8 cellular contexts compared by ENCODE assay signal in genomic region chr20:57432874-57433491, GRCh38. TPM values are rescaled to one million over a fixed set of nuclear protein-coding genes. Genes with fewer than 3 reads are reported as not detected.
DNase-seq lines count a peak whose midpoint lies in the region; ATAC-seq and TF ChIP-seq lines count a peak whose summit lies in the region.

No MANE protein-coding gene starts in this region.

- no peaks in the 10 kb centered on the region for H3K36me3 ChIP-seq in SK-N-SH (replicated peaks in 1 of 2; ENCODE audit: control insufficient read depth in 1 of 2, insufficient read depth in 2 of 2, low read length in 1 of 2)

- POLR2A ChIA-PET in naive thymus-derived CD8-positive, alpha-beta T cell (lab: Charles Lee) = interaction anchor here (0.7 to 15.8 kb wide), 10 partner anchors 14 to 54 kb away, joined by 3 to 229 read pairs (median 9); partner anchors contain the start of gene RBM38
- POLR2A ChIA-PET in SK-N-SH (lab: Yijun Ruan, JAX) = no interaction called here

- no peak overlapping the region for H3K4me2 ChIP-seq in SK-N-SH

- H3K27me3 Mint-ChIP-seq in naive thymus-derived CD8-positive, alpha-beta T cell = no peaks in the 10 kb centered on the region

- H3K9me2 ChIP-seq in SK-N-SH = no peaks in the 10 kb centered on the region

- 81% methylated on average over 12 of the region's 13 CpGs for WGBS in SK-N-SH (ENCODE audit: low lambda C conversion rate)

- H3K9ac ChIP-seq in SK-N-SH = no peak overlapping the region

- no peaks in the 10 kb centered on the region for H3F3A ChIP-seq in SK-N-SH (replicated peaks; ENCODE audit: insufficient read depth)

- H3K79me2 ChIP-seq in SK-N-SH (ENCODE audit: insufficient read depth) = no peaks in the 10 kb centered on the region

- H3K27ac Mint-ChIP-seq in naive thymus-derived CD8-positive, alpha-beta T cell = peak overlapping the region; percentile 66 to 94 (median 90)

- H3K27me3 ChIP-seq in SK-N-SH (ENCODE audit: insufficient read depth) = no peaks in the 10 kb centered on the region

- TF ChIP-seq EP300 in SK-N-SH (IDR thresholded peaks at IDR 0.05; ENCODE audit: borderline replicate concordance in 1 of 2, low read depth in 1 of 2, low read length in 1 of 2) = no peak

- no peaks in the 10 kb centered on the region for H4K20me1 ChIP-seq in SK-N-SH (ENCODE audit: insufficient read depth)

- peak; percentile 88 for DNase-seq in RPMI8226
- DNase-seq in activated effector memory CD4-positive, alpha-beta T cell treated with Interleukin-2 at 50 U/mL for 16 hours = peak; percentile 67
- DNase-seq in naive thymus-derived CD8-positive, alpha-beta T cell = peak; percentile 40 to 86 (median 64)
- DNase-seq in cerebellar nuclear complex (lab: John Stamatoyannopoulos, UW) = no peak
- DNase-seq in NCI-H187 (lab: John Stamatoyannopoulos, UW) = no peak
- no peak for DNase-seq in SK-N-SH

- no peak overlapping the region for H3K4me3 ChIP-seq in SK-N-SH (ENCODE audit: low read depth in 2 of 2, low read length in 1 of 2)

- H3K27ac ChIP-seq in SK-N-SH (ENCODE audit: low read depth in 2 of 2, low read length in 1 of 2) = no peak overlapping the region

- no peak for TF ChIP-seq RAD21 in SK-N-SH (IDR thresholded peaks at IDR 0.05; ENCODE audit: low read length)

- H3K36me3 Mint-ChIP-seq in naive thymus-derived CD8-positive, alpha-beta T cell = no peaks in the 10 kb centered on the region

- H3K9me3 Mint-ChIP-seq in naive thymus-derived CD8-positive, alpha-beta T cell = no peaks in the 10 kb centered on the region

- peak overlapping the region; percentile 57 to 88 (median 80) for H3K4me3 Mint-ChIP-seq in naive thymus-derived CD8-positive, alpha-beta T cell

- H3K9me3 ChIP-seq in SK-N-SH = no peaks in the 10 kb centered on the region

- no peak overlapping the region for H2AFZ ChIP-seq in SK-N-SH (ENCODE audit: low read depth)

- peaks cover 39 to 77% (median 63%) of the 10 kb centered on the region in 4 donors for H3K4me1 Mint-ChIP-seq in naive thymus-derived CD8-positive, alpha-beta T cell

- TF ChIP-seq CTCF in SK-N-SH (IDR thresholded peaks at IDR 0.05) = no peak

- ATAC-seq in GM19043 (IDR thresholded peaks at IDR 0.05; ENCODE audit: low read depth, unreplicated experiment) = peak; percentile 81
- peak; percentile 87 for ATAC-seq in HG03064 (IDR thresholded peaks at IDR 0.05; ENCODE audit: low read depth, unreplicated experiment)
- peak; percentile 87 to 88 for ATAC-seq in naive thymus-derived CD8-positive, alpha-beta T cell

- H3K4me1 ChIP-seq in SK-N-SH (ENCODE audit: control insufficient read depth in 1 of 2, insufficient read depth in 2 of 2, low read depth in 1 of 2, low read length in 1 of 2) = no peaks in the 10 kb centered on the region; a peak in 1 of 4 replicates

- CTCF ChIA-PET in SK-N-SH (lab: Yijun Ruan, JAX) = no interaction called here

TF ChIP-seq in SK-N-SH, 30 proteins besides CTCF, POLR2A, EP300 and RAD21:
- TF ChIP-seq EZH2phosphoT487 (IDR thresholded peaks at IDR 0.05; ENCODE audit: borderline replicate concordance, low read depth) (no peak), IRF3 (IDR thresholded peaks at IDR 0.05; ENCODE audit: low read depth, low read length) (no peak), RXRA (IDR thresholded peaks at IDR 0.05; ENCODE audit: borderline replicate concordance, low read depth) (no peak), GABPA (IDR thresholded peaks at IDR 0.05; ENCODE audit: low read depth) (no peak), FOSL2 (IDR thresholded peaks at IDR 0.05; ENCODE audit: borderline replicate concordance, low read depth) (no peak), RFX5 (IDR thresholded peaks at IDR 0.05; ENCODE audit: low read length) (no peak), USF2 (IDR thresholded peaks at IDR 0.05; ENCODE audit: borderline replicate concordance, low read depth, low read length) (no peak), REST (IDR thresholded peaks at IDR 0.05; ENCODE audit: low read depth, low read length) (no peak), MEF2A (IDR thresholded peaks at IDR 0.05; ENCODE audit: borderline replicate concordance, low read depth) (no peak), TAF1 (IDR thresholded peaks at IDR 0.05; ENCODE audit: borderline replicate concordance, low read depth, low read length) (no peak), MAX (IDR thresholded peaks at IDR 0.05; ENCODE audit: low read depth) (no peak), SMC3 (IDR thresholded peaks at IDR 0.05; ENCODE audit: low read depth, low read length) (no peak)

RNA-seq across cellular contexts. Expression of gene RBM38, which starts 41.8 kb away (rescaled TPM):
- 100 to 1,000 TPM; 117 to 121 TPM for total RNA-seq in naive thymus-derived CD8-positive, alpha-beta T cell
- polyA plus RNA-seq in naive thymus-derived CD8-positive, alpha-beta T cell = 100 to 1,000 TPM in 1 of 3 donors, 10 to 100 TPM in 2; 48.9 to 153 (median 69.0) TPM
- polyA plus RNA-seq in SK-N-SH (2012; rRNA removed) = 8.8 and 11.5 TPM in 2 replicates
- polyA plus RNA-seq in SK-N-SH (2012; cell fraction: cytosol; rRNA removed) = 6.7 and 10.6 TPM in 2 replicates
- polyA plus RNA-seq in SK-N-SH (2012; cell fraction: nucleus; rRNA removed) = 8.7 and 11.0 TPM in 2 replicates

Comparison
In these comparisons a context has a peak if more than half of its experiments do, and no peak if none do; other contexts are left out.
1. DNase-seq: peak in RPMI8226 (single experiment), activated effector memory CD4-positive, alpha-beta T cell treated with Interleukin-2 at 50 U/mL for 16 hours (single experiment) and naive thymus-derived CD8-positive, alpha-beta T cell (10 of 10); none in cerebellar nuclear complex (0 of 2), NCI-H187 (0 of 2) and SK-N-SH (single experiment).
2. Peak in every context shown above with its lines, with median percentiles within 50 percentile points of each other: ATAC-seq.